In the genomic region with DNA sequence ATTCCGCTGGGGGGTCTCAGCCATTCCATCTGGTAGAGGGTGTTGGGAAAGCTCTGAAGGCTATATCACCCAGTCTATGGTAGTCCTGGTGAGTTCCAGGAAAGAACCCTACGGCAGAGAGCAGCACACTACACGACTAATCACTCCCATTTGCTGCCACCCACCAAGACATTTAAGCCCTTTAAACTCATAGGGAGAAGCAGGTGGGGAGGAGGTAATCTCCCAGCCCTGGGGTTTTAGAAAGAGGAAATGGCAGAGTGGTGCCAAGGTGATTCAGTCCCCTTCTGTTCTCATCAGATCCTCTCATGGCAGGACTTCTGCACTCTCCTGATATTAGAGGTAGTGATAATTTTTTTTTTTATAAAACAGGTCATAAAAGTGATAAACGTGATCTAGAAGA, we compare ENCODE assay signal across 21 cellular contexts. TPM values are rescaled to one million over a fixed set of nuclear protein-coding genes. Genes with fewer than 3 reads are reported as not detected.
DNase-seq lines count a peak whose midpoint lies in the region; ATAC-seq and TF ChIP-seq lines count a peak whose summit lies in the region.
"Had no signal": no experiment of that assay in that cellular context is flagged by ENCODE, and none has a peak within 500 bp of the region (broad histone marks: within the 10 kb centered on the region; RNA-seq: fewer than 3 reads in every experiment).

No MANE protein-coding gene starts in this region.

- CTCF ChIA-PET in Panc1 (lab: Charles Lee) = no interaction called here

- in situ Hi-C loops in Panc1 (cut with HindIII; ENCODE audit: low pct_unique_long_range_greater_than_20kb, low sequenced_read_pairs) = no loop called here

- H3K27me3 ChIP-seq in Panc1 (ENCODE audit: control insufficient read depth, insufficient read depth, low read length) = no peaks in the 10 kb centered on the region
- H3K27me3 ChIP-seq: BLaER1 treated with 17β-estradiol and CSF1 and Interleukin-3, amounts not matched to agents 10 nM and 100 nM had no signal

- H3K27ac ChIP-seq in Panc1 (ENCODE audit: low read length) = no peak overlapping the region
- H3K27ac ChIP-seq: BLaER1 treated with 17β-estradiol and CSF1 and Interleukin-3, amounts not matched to agents 10 nM and 100 nM had no signal

- no peaks in the 10 kb centered on the region for H3K9me3 Mint-ChIP-seq in endothelial cell (ENCODE audit: unreplicated experiment)
- H3K9me3 Mint-ChIP-seq: CD8-positive, alpha-beta T cell; GM23338 had no signal

- intact Hi-C loops in Panc1 (cut with micrococcal nuclease; ENCODE audit: unreplicated experiment) = no loop called here
- intact Hi-C loops in posterior cingulate gyrus (cut with DNase I) = no loop called here

- H3K4me3 ChIP-seq in Panc1 (ENCODE audit: low read depth in 2 of 2, low read length in 2 of 2) = no peak overlapping the region
- H3K4me3 ChIP-seq: BLaER1 treated with 17β-estradiol and CSF1 and Interleukin-3, amounts not matched to agents 10 nM and 100 nM; GM23338 had no signal

- no peaks in the 10 kb centered on the region for H3K36me3 ChIP-seq in Panc1 (ENCODE audit: control insufficient read depth, insufficient read depth, low read length)
- H3K36me3 ChIP-seq: BLaER1 treated with 17β-estradiol and CSF1 and Interleukin-3, amounts not matched to agents 10 nM and 100 nM had no signal

- H3K4me1 ChIP-seq in Panc1 (ENCODE audit: control insufficient read depth, insufficient read depth, low read length) = no peaks in the 10 kb centered on the region

- 0 out of 2 replicates have a peak, but pooled peaks have one; percentile 46 for ATAC-seq in Panc1
- ATAC-seq: CD8-positive, alpha-beta T cell; GM23338; HCT116 had no signal

- no TSS peak for BruUV-seq in Panc1 (replicated peaks; lab: Mats Ljungman, UMichigan)

- H3K4me3 Mint-ChIP-seq in endothelial cell (ENCODE audit: unreplicated experiment) = no peak overlapping the region
- H3K4me3 Mint-ChIP-seq: CD8-positive, alpha-beta T cell; GM23338 had no signal

- H3K27ac Mint-ChIP-seq in endothelial cell (ENCODE audit: unreplicated experiment) = peak overlapping the region; percentile 30
- H3K27ac Mint-ChIP-seq: CD8-positive, alpha-beta T cell; GM23338 had no signal

- POLR2A ChIA-PET in Panc1 (lab: Charles Lee) = no interaction called here

- H3K9me3 ChIP-seq in Panc1 (ENCODE audit: control insufficient read depth, insufficient read depth, low read depth, low read length) = no peaks in the 10 kb centered on the region
- H3K9me3 ChIP-seq: BLaER1 treated with 17β-estradiol and CSF1 and Interleukin-3, amounts not matched to agents 10 nM and 100 nM had no signal

- peaks cover 4% of the 10 kb centered on the region for H3K27me3 Mint-ChIP-seq in endothelial cell (ENCODE audit: unreplicated experiment)

- peaks cover 11% of the 10 kb centered on the region for H3K4me1 Mint-ChIP-seq in endothelial cell (ENCODE audit: unreplicated experiment)
- H3K4me1 Mint-ChIP-seq: GM23338 had no signal

- no peak for TF ChIP-seq CTCF in Panc1 (IDR thresholded peaks at IDR 0.05)
- no peak for TF ChIP-seq CTCF in endothelial cell (IDR thresholded peaks at IDR 0.05; ENCODE audit: unreplicated experiment)

- peak; percentile 33 to 68 for DNase-seq in NCI-H2081 (lab: John Stamatoyannopoulos, UW)
- DNase-seq in NCI-H2081 treated with DMSO at 0.1 percent for 48 hours (lab: John Stamatoyannopoulos, UW) = no peak
- DNase-seq in NCI-H524 treated with DMSO at 0.1 percent for 48 hours (lab: John Stamatoyannopoulos, UW) = peak; percentile 32
- DNase-seq in Panc1 (ENCODE audit: low read depth, low spot score) = no peak
- DNase-seq in endothelial cell (ENCODE audit: low spot score) = no peak
- DNase-seq in GOT3 (lab: John Stamatoyannopoulos, UW) = no peak
- DNase-seq in posterior cingulate gyrus = no peak
- no peak for DNase-seq in activated CD8-positive, alpha-beta memory T cell treated with anti-CD3 and anti-CD28 coated beads, Interleukin-2, amount 50 U/mL, for 4 hours
- DNase-seq: 8988T; Calu3; CD8-positive, alpha-beta T cell; DMS 273 treated with DMSO at 0.1 percent for 48 hours; DMS79; GDM1; H7; IMR-90 had no signal

- no peaks in the 10 kb centered on the region for H3K36me3 Mint-ChIP-seq in endothelial cell (ENCODE audit: low read depth, unreplicated experiment)
- H3K36me3 Mint-ChIP-seq: CD8-positive, alpha-beta T cell had no signal

RNA-seq across cellular contexts. Expression of a gene that starts 10.6 kb away (rescaled TPM):
- total RNA-seq in Panc1 (2021; ENCODE audit: unreplicated experiment) (0.28 TPM), endothelial cell (ENCODE audit: unreplicated experiment) (1.1 TPM)
- 0.58 TPM for polyA plus RNA-seq in Panc1 (2012; ENCODE audit: insufficient read length)
- total RNA-seq: Daoy, H7, IMR-90 had no signal
- polyA plus RNA-seq: AG04450, GM23338, IMR-90 had no signal

RNA-seq across cellular contexts. Expression of a gene that starts 29.9 kb away (rescaled TPM):
- total RNA-seq in Panc1 (2021; ENCODE audit: unreplicated experiment) (72.7 TPM), endothelial cell (ENCODE audit: unreplicated experiment) (38.6 TPM)
- polyA plus RNA-seq in Panc1 (2012; ENCODE audit: insufficient read length) = 73.2 TPM

RNA-seq across cellular contexts. Expression of a gene that starts 30.7 kb away (rescaled TPM):
- 10.7 TPM for total RNA-seq in Panc1 (2021; ENCODE audit: unreplicated experiment)
- polyA plus RNA-seq in Panc1 (2012; ENCODE audit: insufficient read length) = 10.8 TPM
- total RNA-seq in endothelial cell (ENCODE audit: unreplicated experiment) = 5.7 TPM

RNA-seq across cellular contexts. Expression of a gene that starts 32.8 kb away (rescaled TPM):
- total RNA-seq in Panc1 (2021; ENCODE audit: unreplicated experiment) (101 TPM), endothelial cell (ENCODE audit: unreplicated experiment) (68.1 TPM)
- 94.9 TPM for polyA plus RNA-seq in Panc1 (2012; ENCODE audit: insufficient read length)

RNA-seq across cellular contexts. Expression of a gene that starts 42.5 kb away (rescaled TPM):
- total RNA-seq in Panc1 (2021; ENCODE audit: unreplicated experiment) (5.7 TPM), endothelial cell (ENCODE audit: unreplicated experiment) (not detected)
- 4.3 TPM for polyA plus RNA-seq in Panc1 (2012; ENCODE audit: insufficient read length)
- total RNA-seq: CD8-positive, alpha-beta T cell; IMR-90 had no signal

Comparison
In these comparisons a context has a peak if more than half of its experiments do, and no peak if none do; other contexts are left out.
1. DNase-seq: peak in NCI-H2081 (2 of 2) and NCI-H524 treated with DMSO at 0.1 percent for 48 hours (single experiment); none in NCI-H2081 treated with DMSO at 0.1 percent for 48 hours (single experiment), Panc1 (single experiment), endothelial cell (single experiment), GOT3 (single experiment), posterior cingulate gyrus (0 of 10) and activated CD8-positive, alpha-beta memory T cell treated with anti-CD3 and anti-CD28 coated beads, Interleukin-2, amount 50 U/mL, for 4 hours (single experiment).